ENCODE assay signal across 11 cellular contexts in the genomic region with DNA sequence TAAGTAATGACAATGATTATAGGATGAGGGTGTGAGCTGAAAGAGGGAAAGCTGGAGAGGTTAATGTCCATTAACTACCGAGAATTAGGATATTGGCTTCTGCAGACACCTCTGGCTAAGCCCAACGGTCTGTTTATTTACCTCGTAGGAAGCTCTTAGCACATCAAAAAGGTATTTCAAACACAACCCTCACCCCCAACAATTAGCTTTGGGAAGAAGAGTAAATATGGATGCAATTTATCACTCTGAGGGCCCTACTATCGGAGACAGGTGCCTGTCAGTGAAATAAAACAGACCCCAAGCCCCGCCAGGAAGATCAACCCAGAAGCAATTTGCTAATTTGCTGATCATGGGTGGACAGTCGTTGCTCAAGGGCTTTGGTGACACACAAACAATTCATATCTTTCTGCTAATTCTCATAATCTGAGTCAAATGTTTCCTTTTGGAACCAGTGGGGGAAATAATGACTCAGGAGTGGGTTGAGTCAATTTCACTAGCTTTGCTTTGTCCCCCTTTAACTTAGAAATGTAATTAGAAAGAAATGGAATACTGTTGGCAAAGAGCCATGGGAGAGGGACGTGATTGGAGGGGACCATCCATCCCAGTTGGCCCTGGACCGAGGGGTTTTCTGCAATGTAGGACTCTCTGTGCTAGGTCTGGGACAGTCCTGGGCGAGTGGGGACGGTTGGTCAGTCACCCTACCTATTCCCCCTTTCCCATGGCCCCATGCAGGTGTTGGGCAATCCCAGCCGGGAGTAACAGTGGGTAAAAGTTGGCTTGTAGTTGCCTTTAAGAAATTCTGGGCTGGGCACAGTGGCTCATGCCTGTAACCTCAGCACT.
A peak's percentile ranks its signal among the peaks of the same experiment; 100 is the strongest.
DNase-seq lines count a peak whose midpoint lies in the region; ATAC-seq lines count a peak whose summit lies in the region.
"Had no signal": no experiment of that assay in that cellular context is flagged by ENCODE, and none has a peak within 500 bp of the region (broad histone marks: within the 10 kb centered on the region; RNA-seq: fewer than 3 reads in every experiment).

No MANE protein-coding gene starts in this region.

- H3K36me3 ChIP-seq in SJSA1: no peaks in the 10 kb centered on the region

- no peak overlapping the region for H3K27ac Mint-ChIP-seq in immature natural killer cell
- H3K27ac Mint-ChIP-seq: activated CD4-positive, alpha-beta T cell treated with anti-CD3 and anti-CD28 coated beads, Interleukin-2, amount 10 ng/mL, durations not matched to agents 24 days and 14 days had no signal

- no peak for ATAC-seq in HG03521 (IDR thresholded peaks at IDR 0.05; ENCODE audit: unreplicated experiment)
- ATAC-seq: left colon had no signal

- H3K4me3 ChIP-seq in SJSA1: no peak overlapping the region

- peaks cover 34% of the 10 kb centered on the region for H3K4me1 ChIP-seq in SJSA1 (replicated peaks)

- H3K27me3 ChIP-seq in SJSA1 (replicated peaks): no peaks in the 10 kb centered on the region

- no peaks in the 10 kb centered on the region for H3K9me3 ChIP-seq in SJSA1 (replicated peaks)

- no peak overlapping the region for H3K4me3 Mint-ChIP-seq in immature natural killer cell
- H3K4me3 Mint-ChIP-seq: activated CD4-positive, alpha-beta T cell treated with anti-CD3 and anti-CD28 coated beads, Interleukin-2, amount 10 ng/mL, durations not matched to agents 24 days and 14 days had no signal

- H3K27me3 Mint-ChIP-seq in immature natural killer cell (ENCODE audit: low read depth in 3 of 3): peaks cover 2% of the 10 kb centered on the region in 3 donors
- H3K27me3 Mint-ChIP-seq: activated CD4-positive, alpha-beta T cell treated with anti-CD3 and anti-CD28 coated beads, Interleukin-2, amount 10 ng/mL, durations not matched to agents 24 days and 14 days had no signal

- H3K4me1 Mint-ChIP-seq in immature natural killer cell: no peaks in the 10 kb centered on the region

- DNase-seq in COLO668 (lab: John Stamatoyannopoulos, UW; ENCODE audit: unreplicated experiment): peak; percentile 36
- DNase-seq in HS-5 (ENCODE audit: low read depth): peak; percentile 96
- DNase-seq in SJSA1 (ENCODE audit: low read depth in 1 of 2, low spot score in 2 of 2): peak in 1 of 2 experiments; percentile 35
- DNase-seq in foreskin melanocyte: peak; percentile 20
- DNase-seq in D341Med (ENCODE audit: low spot score): no peak
- no peak for DNase-seq in iPS-NIHi7 (ENCODE audit: extremely low spot score)
- no peak for DNase-seq in immature natural killer cell
- DNase-seq: activated CD4-positive, alpha-beta T cell treated with anti-CD3 and anti-CD28 coated beads, Interleukin-2, amount 10 ng/mL, durations not matched to agents 24 days and 14 days; left colon; NK-92 treated with Interleukin-12 subunit alpha and Interleukin-12 subunit beta, amount 100 ng/mL, for 24 hours had no signal

- H3K36me3 Mint-ChIP-seq in immature natural killer cell: no peaks in the 10 kb centered on the region

- H3K27ac ChIP-seq in SJSA1: 0 out of 2 replicates have a peak overlapping the region, but pooled peaks have one; percentile 13

- peaks cover 0 to 2% (median 0%) of the 10 kb centered on the region in 6 donors for H3K9me3 Mint-ChIP-seq in immature natural killer cell

Comparison
In these comparisons a context has a peak if more than half of its experiments do, and no peak if none do; other contexts are left out.
1. DNase-seq: peak in COLO668 (single experiment), HS-5 (single experiment) and foreskin melanocyte (single experiment); none in D341Med (single experiment), iPS-NIHi7 (single experiment) and immature natural killer cell (0 of 3).